In genomic region chr7:131068604-131069021, GRCh38 we compare ENCODE assay signal across 9 cellular contexts.
DNase-seq lines count a peak whose midpoint lies in the region; ATAC-seq and TF ChIP-seq lines count a peak whose summit lies in the region.
"Had no signal": no experiment of that assay in that cellular context is flagged by ENCODE, and none has a peak within 500 bp of the region (broad histone marks: within the 10 kb centered on the region; RNA-seq: fewer than 3 reads in every experiment).

No MANE protein-coding gene starts in this region.

- H3K9me3 Mint-ChIP-seq in activated naive CD4-positive, alpha-beta T cell treated with anti-CD3 and anti-CD28 coated beads, Interleukin-2, amount 50 U/mL, for 24 hours: no peaks in the 10 kb centered on the region

- 0 to 50% methylated on average over 1 to 2 of the region's 2 CpGs for WGBS in gastroesophageal sphincter (ENCODE audit: low coverage in 1 of 2), 2 donors
- 40 to 42% methylated on average over 2 of the region's 2 CpGs for WGBS in tibial nerve, 2 donors
- 47 to 63% methylated on average over 2 of the region's 2 CpGs for WGBS in aorta, 2 donors

- H3K4me1 Mint-ChIP-seq in activated naive CD4-positive, alpha-beta T cell treated with anti-CD3 and anti-CD28 coated beads, Interleukin-2, amount 50 U/mL, for 24 hours: peaks cover 83% of the 10 kb centered on the region

- no peaks in the 10 kb centered on the region for H3K9me3 ChIP-seq in gastroesophageal sphincter
- no peaks in the 10 kb centered on the region for H3K9me3 ChIP-seq in tibial nerve
- H3K9me3 ChIP-seq in aorta (ENCODE audit: control insufficient read depth, low read length): no peaks in the 10 kb centered on the region
- H3K9me3 ChIP-seq: SJCRH30 had no signal

- peak; percentile 13 to 40 (median 28) for TF ChIP-seq CTCF in gastroesophageal sphincter (IDR thresholded peaks at IDR 0.05)
- TF ChIP-seq CTCF in tibial nerve (IDR thresholded peaks at IDR 0.05): peak in 2 of 5 experiments; percentile 11 to 18

- no peak overlapping the region for H3K4me3 Mint-ChIP-seq in activated naive CD4-positive, alpha-beta T cell treated with anti-CD3 and anti-CD28 coated beads, Interleukin-2, amount 50 U/mL, for 24 hours

- H3K4me3 ChIP-seq in gastroesophageal sphincter (no peak overlapping the region), tibial nerve (no peak overlapping the region), aorta (ENCODE audit: low read length in 2 of 2) (no peak overlapping the region)
- H3K4me3 ChIP-seq: SJCRH30 had no signal

- peaks cover 1% of the 10 kb centered on the region for H3K36me3 Mint-ChIP-seq in activated naive CD4-positive, alpha-beta T cell treated with anti-CD3 and anti-CD28 coated beads, Interleukin-2, amount 50 U/mL, for 24 hours

- TF ChIP-seq EP300 in gastroesophageal sphincter (IDR thresholded peaks at IDR 0.05) (no peak), tibial nerve (IDR thresholded peaks at IDR 0.05) (no peak)

- intact Hi-C loops in aorta (cut with DNase I): no loop called here

- H3K4me1 ChIP-seq in gastroesophageal sphincter (peaks cover 12 to 87% (median 31%) of the 10 kb centered on the region in 3 donors), tibial nerve (peaks cover 0 to 82% (median 29%) of the 10 kb centered on the region in 4 donors), aorta (ENCODE audit: control insufficient read depth in 1 of 2, insufficient read depth in 2 of 2, low read length in 2 of 2) (peaks cover 4% of the 10 kb centered on the region in 2 donors)

- H3K27ac ChIP-seq in gastroesophageal sphincter (peak overlapping the region in 3 of 4 donors; percentile 25 to 48 (median 47)), tibial nerve (peak overlapping the region in 3 of 4 donors; percentile 4 to 68 (median 40)), aorta (ENCODE audit: low read depth in 1 of 2, low read length in 2 of 2) (no peak overlapping the region)
- H3K27ac ChIP-seq: SJCRH30 had no signal

- H3K27ac Mint-ChIP-seq in activated naive CD4-positive, alpha-beta T cell treated with anti-CD3 and anti-CD28 coated beads, Interleukin-2, amount 50 U/mL, for 24 hours: peak overlapping the region; percentile 90

- no peak for ATAC-seq in gastroesophageal sphincter
- ATAC-seq in HG02970 (IDR thresholded peaks at IDR 0.05; ENCODE audit: low FRiP score, unreplicated experiment): no peak
- ATAC-seq in aorta (ENCODE audit: low FRiP score): no peak

- H3K36me3 ChIP-seq in gastroesophageal sphincter (peaks cover 0 to 5% of the 10 kb centered on the region in 2 donors), tibial nerve (peaks cover 0 to 4% (median 0%) of the 10 kb centered on the region in 3 donors), aorta (ENCODE audit: control insufficient read depth in 1 of 2, insufficient read depth in 2 of 2, low read length in 1 of 2) (peaks cover 0 to 3% of the 10 kb centered on the region in 2 donors)
- H3K36me3 ChIP-seq: SJCRH30 had no signal

- H3K27me3 ChIP-seq in gastroesophageal sphincter (no peaks in the 10 kb centered on the region), tibial nerve (no peaks in the 10 kb centered on the region), aorta (ENCODE audit: control insufficient read depth in 1 of 2, insufficient read depth in 2 of 2, low read length in 1 of 2) (no peaks in the 10 kb centered on the region)
- H3K27me3 ChIP-seq: SJCRH30 had no signal

- no peaks in the 10 kb centered on the region for H3K27me3 Mint-ChIP-seq in activated naive CD4-positive, alpha-beta T cell treated with anti-CD3 and anti-CD28 coated beads, Interleukin-2, amount 50 U/mL, for 24 hours

- TF ChIP-seq POLR2A in gastroesophageal sphincter (IDR thresholded peaks at IDR 0.05) (no peak), tibial nerve (IDR thresholded peaks at IDR 0.05) (no peak)

- DNase-seq in activated naive CD4-positive, alpha-beta T cell treated with Interleukin-2 at 50 U/mL for 16 hours: no peak
- DNase-seq in SW480 (ENCODE audit: low spot score): peak; percentile 13
- no peak for DNase-seq in tibial nerve (ENCODE audit: low spot score in 2 of 2)
- DNase-seq in Ammon's horn (ENCODE audit: low spot score): no peak
- no peak for DNase-seq in aorta

Comparison
In these comparisons a context has a peak if more than half of its experiments do, and no peak if none do; other contexts are left out.
1. H3K27ac ChIP-seq: peak in gastroesophageal sphincter (3 of 4) and tibial nerve (3 of 4); none in aorta (0 of 2).